In genomic region chr2:110394767-110395166, GRCh38 we compare ENCODE assay signal across 7 cellular contexts.
DNase-seq lines count a peak whose midpoint lies in the region; ATAC-seq and TF ChIP-seq lines count a peak whose summit lies in the region.
"Not testable (repeated sequence)": the region's sequence is repeated elsewhere in the genome, so short reads cannot be mapped to it uniquely, and the experiment has no call there.

No MANE protein-coding gene starts in this region.

- DNase-seq in body of pancreas; right cardiac atrium; right lobe of liver; sciatic nerve (ENCODE audit: low spot score): not testable (repeated sequence)

- not testable (repeated sequence) for H3K27ac ChIP-seq in body of pancreas; right cardiac atrium (ENCODE audit: low read length); right lobe of liver

- WGBS in body of pancreas, 2 donors, result no CpG with 5 or more reads among the region's 2 CpGs
- WGBS in right cardiac atrium, result 85% methylated on average over 1 of the region's 2 CpGs
- no CpG with 5 or more reads among the region's 2 CpGs for WGBS in right lobe of liver (ENCODE audit: insufficient coverage, low coverage, low lambda C conversion rate, missing lambda C conversion rate)

- not testable (repeated sequence) for H3K36me3 ChIP-seq in body of pancreas (replicated peaks in 1 of 2; ENCODE audit: insufficient read depth in 1 of 2, low read depth in 2 of 2); right lobe of liver

- not testable (repeated sequence) for TF ChIP-seq POLR2A in body of pancreas (IDR thresholded peaks at IDR 0.05); right lobe of liver (IDR thresholded peaks at IDR 0.05)

- not testable (repeated sequence) for TF ChIP-seq CTCF in body of pancreas (IDR thresholded peaks at IDR 0.05); right lobe of liver (IDR thresholded peaks at IDR 0.05)

- not testable (repeated sequence) for H3K9me3 ChIP-seq in body of pancreas; right cardiac atrium (ENCODE audit: control insufficient read depth, low read length); right lobe of liver

- peak; percentile 51 for ATAC-seq in GM21576 (IDR thresholded peaks at IDR 0.05; ENCODE audit: unreplicated experiment)
- peak; percentile 60 for ATAC-seq in HG03108 (IDR thresholded peaks at IDR 0.05; ENCODE audit: unreplicated experiment)
- ATAC-seq in SK-N-SH treated with all-trans-retinoic acid at 6 μM for 48 hours, result peak; percentile 89
- peak; percentile 82 for ATAC-seq in body of pancreas
- peak; percentile 42 to 48 for ATAC-seq in right cardiac atrium
- ATAC-seq in right lobe of liver, result peak; percentile 80 to 84 (median 82)
- peak; percentile 88 for ATAC-seq in sciatic nerve

- H3K4me1 ChIP-seq in body of pancreas; right cardiac atrium (ENCODE audit: control insufficient read depth, insufficient read depth, low read length); right lobe of liver: not testable (repeated sequence)

- not testable (repeated sequence) for H3K27me3 ChIP-seq in body of pancreas; right cardiac atrium (ENCODE audit: control insufficient read depth, insufficient read depth); right lobe of liver

- intact Hi-C loops in body of pancreas (cut with DNase I); right cardiac atrium (cut with DNase I); right lobe of liver (cut with DNase I); sciatic nerve (cut with DNase I): not testable (repeated sequence)

- not testable (repeated sequence) for H3K4me3 ChIP-seq in body of pancreas; right cardiac atrium (ENCODE audit: low read length); right lobe of liver
